19 cellular contexts compared by ENCODE assay signal in the genomic region with DNA sequence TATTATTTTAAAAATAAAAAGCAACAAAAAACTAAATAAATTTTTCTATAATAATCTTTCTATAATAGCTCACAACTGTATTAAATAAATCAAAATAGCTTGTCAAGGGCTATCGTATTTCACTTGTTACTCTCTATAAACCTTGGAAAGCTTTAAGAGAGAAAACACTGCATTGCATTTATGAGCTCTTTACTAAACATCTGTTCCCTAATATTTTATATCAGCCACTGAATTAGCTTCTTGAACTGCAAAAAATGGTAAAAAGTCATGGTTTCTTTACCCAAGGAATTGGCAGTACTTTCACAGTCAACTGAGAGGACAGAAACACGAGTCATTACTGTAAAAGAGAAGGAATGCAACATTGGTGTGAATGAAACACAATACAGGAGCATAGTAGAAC.
DNase-seq lines count a peak whose midpoint lies in the region; ATAC-seq and TF ChIP-seq lines count a peak whose summit lies in the region.
"Had no signal": no experiment of that assay in that cellular context is flagged by ENCODE, and none has a peak within 500 bp of the region (broad histone marks: within the 10 kb centered on the region; RNA-seq: fewer than 3 reads in every experiment).

No MANE protein-coding gene starts in this region.

- intact Hi-C loops in upper lobe of right lung (cut with DNase I), result no loop called here
- intact Hi-C loops in cardiac septum (cut with DNase I), result no loop called here

- H3K27me3 ChIP-seq in upper lobe of right lung, result no peaks in the 10 kb centered on the region
- H3K27me3 ChIP-seq: BLaER1 had no signal

- in situ Hi-C loops in astrocyte of the cerebellum (cut with HindIII; ENCODE audit: low sequenced_read_pairs), result no loop called here

- ATAC-seq in upper lobe of right lung (no peak), GM21576 (IDR thresholded peaks at IDR 0.05; ENCODE audit: unreplicated experiment) (no peak)
- ATAC-seq: HepG2, Panc1 had no signal

- no peaks in the 10 kb centered on the region for H3K36me3 ChIP-seq in upper lobe of right lung
- H3K36me3 ChIP-seq: BLaER1 had no signal

- no peaks in the 10 kb centered on the region for H3K4me1 ChIP-seq in upper lobe of right lung

- H3K4me3 ChIP-seq in astrocyte of the cerebellum (ENCODE audit: low read depth, low read length), result no peak overlapping the region
- H3K4me3 ChIP-seq in upper lobe of right lung, result no peak overlapping the region
- H3K4me3 ChIP-seq: BLaER1 had no signal

- no peak overlapping the region for H3K27ac ChIP-seq in upper lobe of right lung
- H3K27ac ChIP-seq: 22Rv1, BLaER1, KMS-11 had no signal

- peak; percentile 25 for DNase-seq in NCI-H1694 treated with DMSO at 0.1 percent for 48 hours (lab: John Stamatoyannopoulos, UW)
- no peak for DNase-seq in NCI-H1694 (lab: John Stamatoyannopoulos, UW)
- peak; percentile 4 for DNase-seq in astrocyte of the cerebellum (ENCODE audit: low read depth)
- DNase-seq in fibroblast of peridontal ligament (ENCODE audit: extremely low read depth), result peak; percentile 23
- DNase-seq in upper lobe of right lung, result no peak
- DNase-seq in cardiac septum (ENCODE audit: low spot score), result no peak
- no peak for DNase-seq in superior temporal gyrus (ENCODE audit: extremely low spot score)
- DNase-seq: CD8-positive, alpha-beta memory T cell; DND-41; GOT3; NCI-H1048; NCI-H146; NCI-H510A treated with DMSO at 0.1 percent for 48 hours had no signal

- no peaks in the 10 kb centered on the region for H3K9me3 ChIP-seq in upper lobe of right lung
- H3K9me3 ChIP-seq: BLaER1 had no signal

- TF ChIP-seq CTCF in astrocyte of the cerebellum (IDR thresholded peaks at IDR 0.05; ENCODE audit: low read depth, low read length, missing control alignments) (no peak), upper lobe of right lung (IDR thresholded peaks at IDR 0.05) (no peak)

Comparison
In these comparisons a context has a peak if more than half of its experiments do, and no peak if none do; other contexts are left out.
1. DNase-seq: peak in NCI-H1694 treated with DMSO at 0.1 percent for 48 hours (single experiment), astrocyte of the cerebellum (single experiment) and fibroblast of peridontal ligament (single experiment); none in NCI-H1694 (single experiment), upper lobe of right lung (single experiment), cardiac septum (single experiment) and superior temporal gyrus (single experiment).